Comparison of ENCODE assay signal across 1 cellular context in genomic region chr4:127630152-127630551, GRCh38.
TF ChIP-seq lines count a peak whose summit lies in the region.

No MANE protein-coding gene starts in this region.

TF ChIP-seq in K562, 482 proteins besides CTCF, POLR2A, EP300 and RAD21 (continued from another document and continues in another):
- TF ChIP-seq, protein P1, sequence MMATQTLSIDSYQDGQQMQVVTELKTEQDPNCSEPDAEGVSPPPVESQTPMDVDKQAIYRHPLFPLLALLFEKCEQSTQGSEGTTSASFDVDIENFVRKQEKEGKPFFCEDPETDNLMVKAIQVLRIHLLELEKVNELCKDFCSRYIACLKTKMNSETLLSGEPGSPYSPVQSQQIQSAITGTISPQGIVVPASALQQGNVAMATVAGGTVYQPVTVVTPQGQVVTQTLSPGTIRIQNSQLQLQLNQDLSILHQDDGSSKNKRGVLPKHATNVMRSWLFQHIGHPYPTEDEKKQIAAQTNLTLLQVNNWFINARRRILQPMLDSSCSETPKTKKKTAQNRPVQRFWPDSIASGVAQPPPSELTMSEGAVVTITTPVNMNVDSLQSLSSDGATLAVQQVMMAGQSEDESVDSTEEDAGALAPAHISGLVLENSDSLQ (IDR thresholded peaks at IDR 0.05), result no peak
- TF ChIP-seq GTF2A2 (tag; IDR thresholded peaks at IDR 0.05), result peak; percentile 94
- no peak for TF ChIP-seq NR0B1 (IDR thresholded peaks at IDR 0.05; ENCODE audit: partially characterized antibody)
- no peak for TF ChIP-seq NR2C1 (IDR thresholded peaks at IDR 0.05)
- peak; percentile 86 for TF ChIP-seq NR2C1 (tag; IDR thresholded peaks at IDR 0.05)
- no peak for TF ChIP-seq CHD1 (IDR thresholded peaks at IDR 0.05; ENCODE audit: low read length)
- TF ChIP-seq BRD4 (IDR thresholded peaks at IDR 0.05), result no peak
- TF ChIP-seq, protein P2, sequence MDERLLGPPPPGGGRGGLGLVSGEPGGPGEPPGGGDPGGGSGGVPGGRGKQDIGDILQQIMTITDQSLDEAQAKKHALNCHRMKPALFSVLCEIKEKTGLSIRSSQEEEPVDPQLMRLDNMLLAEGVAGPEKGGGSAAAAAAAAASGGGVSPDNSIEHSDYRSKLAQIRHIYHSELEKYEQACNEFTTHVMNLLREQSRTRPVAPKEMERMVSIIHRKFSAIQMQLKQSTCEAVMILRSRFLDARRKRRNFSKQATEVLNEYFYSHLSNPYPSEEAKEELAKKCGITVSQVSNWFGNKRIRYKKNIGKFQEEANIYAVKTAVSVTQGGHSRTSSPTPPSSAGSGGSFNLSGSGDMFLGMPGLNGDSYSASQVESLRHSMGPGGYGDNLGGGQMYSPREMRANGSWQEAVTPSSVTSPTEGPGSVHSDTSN (CRISPR knock-in tag; IDR thresholded peaks at IDR 0.05; ENCODE audit: low read depth), result no peak
- TF ChIP-seq, protein P2 (tag; conservative IDR thresholded peaks at IDR 0.05; ENCODE audit: low read depth), result peak; percentile 65
- TF ChIP-seq, protein P3, sequence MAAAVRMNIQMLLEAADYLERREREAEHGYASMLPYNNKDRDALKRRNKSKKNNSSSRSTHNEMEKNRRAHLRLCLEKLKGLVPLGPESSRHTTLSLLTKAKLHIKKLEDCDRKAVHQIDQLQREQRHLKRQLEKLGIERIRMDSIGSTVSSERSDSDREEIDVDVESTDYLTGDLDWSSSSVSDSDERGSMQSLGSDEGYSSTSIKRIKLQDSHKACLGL (CRISPR knock-in tag; IDR thresholded peaks at IDR 0.05; ENCODE audit: borderline replicate concordance, poor library complexity, severe bottlenecking), result no peak
- TF ChIP-seq ZNF398 (CRISPR knock-in tag; IDR thresholded peaks at IDR 0.05), result peak; percentile 81; the same call in 1 of the 2 replicates
- 0 out of 2 replicates have a peak, but pooled peaks have one; percentile 56 for TF ChIP-seq ZNF133 (CRISPR knock-in tag; IDR thresholded peaks at IDR 0.05)
- no peak for TF ChIP-seq ZKSCAN8 (CRISPR knock-in tag; IDR thresholded peaks at IDR 0.05)
- peak; percentile 95 for TF ChIP-seq MECOM (CRISPR knock-in tag; IDR thresholded peaks at IDR 0.05)
- no peak for TF ChIP-seq NFATC3 (IDR thresholded peaks at IDR 0.05)
- no peak for TF ChIP-seq NUFIP1 (IDR thresholded peaks at IDR 0.05; ENCODE audit: partially characterized antibody)
- TF ChIP-seq ZNF589 (CRISPR knock-in tag; IDR thresholded peaks at IDR 0.05; ENCODE audit: low read depth), result peak; percentile 85; the same call in 1 of the 2 replicates
- TF ChIP-seq ZNF217 (CRISPR knock-in tag; IDR thresholded peaks at IDR 0.05), result no peak
- TF ChIP-seq CXXC5 (CRISPR knock-in tag; IDR thresholded peaks at IDR 0.05), result peak; percentile 87
- TF ChIP-seq TEAD2 (tag; IDR thresholded peaks at IDR 0.05), result peak; percentile 81
- TF ChIP-seq ZNF41 (CRISPR knock-in tag; conservative IDR thresholded peaks at IDR 0.05), result peak; percentile 84
- no peak for TF ChIP-seq MGA (IDR thresholded peaks at IDR 0.05)
- no peak for TF ChIP-seq ZNF518B (CRISPR knock-in tag; IDR thresholded peaks at IDR 0.05)
- TF ChIP-seq ZNF644 (tag; IDR thresholded peaks at IDR 0.05; ENCODE audit: low read depth), result peak; percentile 87
- TF ChIP-seq NFE2L1 (tag; IDR thresholded peaks at IDR 0.05; ENCODE audit: borderline replicate concordance, low read depth), result peak; percentile 21; the same call in 1 of the 2 replicates
- TF ChIP-seq, protein P4, sequence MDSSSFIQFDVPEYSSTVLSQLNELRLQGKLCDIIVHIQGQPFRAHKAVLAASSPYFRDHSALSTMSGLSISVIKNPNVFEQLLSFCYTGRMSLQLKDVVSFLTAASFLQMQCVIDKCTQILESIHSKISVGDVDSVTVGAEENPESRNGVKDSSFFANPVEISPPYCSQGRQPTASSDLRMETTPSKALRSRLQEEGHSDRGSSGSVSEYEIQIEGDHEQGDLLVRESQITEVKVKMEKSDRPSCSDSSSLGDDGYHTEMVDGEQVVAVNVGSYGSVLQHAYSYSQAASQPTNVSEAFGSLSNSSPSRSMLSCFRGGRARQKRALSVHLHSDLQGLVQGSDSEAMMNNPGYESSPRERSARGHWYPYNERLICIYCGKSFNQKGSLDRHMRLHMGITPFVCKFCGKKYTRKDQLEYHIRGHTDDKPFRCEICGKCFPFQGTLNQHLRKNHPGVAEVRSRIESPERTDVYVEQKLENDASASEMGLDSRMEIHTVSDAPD (CRISPR knock-in tag; IDR thresholded peaks at IDR 0.05), result peak; percentile 85
- TF ChIP-seq IRF2 (CRISPR knock-in tag; IDR thresholded peaks at IDR 0.05), result no peak
- TF ChIP-seq FOXJ2 (tag; IDR thresholded peaks at IDR 0.05), result no peak
- TF ChIP-seq NR1H2 (CRISPR knock-in tag; IDR thresholded peaks at IDR 0.05), result no peak
- peak; percentile 99 for TF ChIP-seq DMBX1 (CRISPR knock-in tag; IDR thresholded peaks at IDR 0.05; ENCODE audit: borderline replicate concordance)
- TF ChIP-seq POLR2H (tag; IDR thresholded peaks at IDR 0.05; ENCODE audit: low read depth), result peak; percentile 69
- no peak for TF ChIP-seq BRD9 (IDR thresholded peaks at IDR 0.05; ENCODE audit: low read depth, partially characterized antibody)
- TF ChIP-seq MBD2 (IDR thresholded peaks at IDR 0.05; ENCODE audit: borderline replicate concordance, low read depth), result no peak
- TF ChIP-seq KLF10 (CRISPR knock-in tag; IDR thresholded peaks at IDR 0.05), result no peak
- no peak for TF ChIP-seq CBFA2T3 (IDR thresholded peaks at IDR 0.05)
